18 cellular contexts compared by ENCODE assay signal in genomic region chr9:89872913-89873707, GRCh38.
DNase-seq lines count a peak whose midpoint lies in the region; ATAC-seq and TF ChIP-seq lines count a peak whose summit lies in the region.
"Had no signal": no experiment of that assay in that cellular context is flagged by ENCODE, and none has a peak within 500 bp of the region (broad histone marks: within the 10 kb centered on the region; RNA-seq: fewer than 3 reads in every experiment).

No MANE protein-coding gene starts in this region.

- no peak for TF ChIP-seq POLR2A in prostate gland (IDR thresholded peaks at IDR 0.05)

- intact Hi-C loops in left ventricle myocardium inferior (cut with micrococcal nuclease) = no loop called here
- intact Hi-C loops in prostate gland (cut with DNase I) = loop anchor here (5.0 kb wide), 1 partner anchor 251 kb away; no protein-coding TSS in a partner anchor

- no peak for TF ChIP-seq CTCF in VCaP (conservative IDR thresholded peaks at IDR 0.05)
- TF ChIP-seq CTCF in left ventricle myocardium inferior (IDR thresholded peaks at IDR 0.05; ENCODE audit: borderline replicate concordance) = no peak
- TF ChIP-seq CTCF in prostate gland (IDR thresholded peaks at IDR 0.05) = no peak

- no peaks in the 10 kb centered on the region for H4K20me1 ChIP-seq in BLaER1

- H3K4me1 ChIP-seq in BLaER1 = peaks cover 91% of the 10 kb centered on the region
- peaks cover 66% of the 10 kb centered on the region for H3K4me1 ChIP-seq in left ventricle myocardium inferior
- H3K4me1 ChIP-seq in prostate gland (replicated peaks) = peaks cover 30% of the 10 kb centered on the region

- peak overlapping the region; percentile 76 for H3K27ac ChIP-seq in BLaER1
- H3K27ac ChIP-seq in VCaP = peak overlapping the region; percentile 76
- H3K27ac ChIP-seq in left ventricle myocardium inferior (replicated peaks) = peak overlapping the region; percentile 95
- peak overlapping the region; percentile 3 to 59 for H3K27ac ChIP-seq in prostate gland
- H3K27ac ChIP-seq: RWPE1 had no signal

- no peak for DNase-seq in left ventricle myocardium inferior
- DNase-seq in prostate gland (ENCODE audit: low spot score) = no peak
- DNase-seq in NCI-H1694 treated with DMSO at 0.1 percent for 48 hours (lab: John Stamatoyannopoulos, UW) = no peak
- DNase-seq: central memory CD4-positive, alpha-beta T cell; foreskin fibroblast; NCI-H2107; NCI-H774; small intestine; T-helper 1 cell had no signal

- peak overlapping the region; percentile 83 for H3K4me2 ChIP-seq in BLaER1

- H3K27me3 ChIP-seq in BLaER1 = no peaks in the 10 kb centered on the region
- no peaks in the 10 kb centered on the region for H3K27me3 ChIP-seq in left ventricle myocardium inferior (ENCODE audit: low read depth)
- no peaks in the 10 kb centered on the region for H3K27me3 ChIP-seq in prostate gland (replicated peaks; ENCODE audit: insufficient read depth)
- H3K27me3 ChIP-seq: vagina had no signal

- ATAC-seq in SK-N-SH treated with all-trans-retinoic acid at 6 μM for 48 hours (no peak), GM19324 (IDR thresholded peaks at IDR 0.05; ENCODE audit: low FRiP score, unreplicated experiment) (no peak), HG03457 (IDR thresholded peaks at IDR 0.05; ENCODE audit: unreplicated experiment) (no peak)
- ATAC-seq: activated CD4-positive, CD25-positive, alpha-beta regulatory T cell treated with anti-CD3 and anti-CD28 coated beads, Interleukin-2, amount 50 U/mL, for 24 hours; stimulated activated memory B cell treated with anti-CD40 and anti-IgM and Interleukin-4, amounts not matched to agents 10 μg/mL and 1 μg/mL and 100 μg/mL, for 72 hours had no signal

- H3K9ac ChIP-seq in BLaER1 = peak overlapping the region; percentile 65

- H3K36me3 ChIP-seq in BLaER1 = no peaks in the 10 kb centered on the region
- no peaks in the 10 kb centered on the region for H3K36me3 ChIP-seq in left ventricle myocardium inferior
- H3K36me3 ChIP-seq in prostate gland = no peaks in the 10 kb centered on the region
- H3K36me3 ChIP-seq: vagina had no signal

- H3K4me3 ChIP-seq in BLaER1 = peak overlapping the region; percentile 23; the same call in 1 of the 2 replicates
- H3K4me3 ChIP-seq in left ventricle myocardium inferior = no peak overlapping the region
- H3K4me3 ChIP-seq in prostate gland = no peak overlapping the region
- H3K4me3 ChIP-seq: vagina had no signal

- H3K9me3 ChIP-seq in BLaER1 = no peaks in the 10 kb centered on the region
- H3K9me3 ChIP-seq in left ventricle myocardium inferior (replicated peaks) = no peaks in the 10 kb centered on the region
- no peaks in the 10 kb centered on the region for H3K9me3 ChIP-seq in prostate gland
- H3K9me3 ChIP-seq: vagina had no signal

- WGBS in prostate gland = 69% methylated on average over 11 of the region's 11 CpGs

TF ChIP-seq in SK-N-SH treated with all-trans-retinoic acid at 6 μM for 48 hours, 23 proteins besides CTCF, POLR2A, EP300 and RAD21:
- TF ChIP-seq RARB (CRISPR knock-in tag; IDR thresholded peaks at IDR 0.05) (no peak), ZFP3 (CRISPR knock-in tag; IDR thresholded peaks at IDR 0.05) (no peak), BACH2 (CRISPR knock-in tag; IDR thresholded peaks at IDR 0.05; ENCODE audit: borderline replicate concordance) (no peak), ARNTL (CRISPR knock-in tag; IDR thresholded peaks at IDR 0.05; ENCODE audit: borderline replicate concordance, low read depth) (no peak), ZC3H10 (CRISPR knock-in tag; IDR thresholded peaks at IDR 0.05) (no peak), CREB5 (CRISPR knock-in tag; IDR thresholded peaks at IDR 0.05; ENCODE audit: low read depth) (no peak), ISL1 (CRISPR knock-in tag; IDR thresholded peaks at IDR 0.05) (no peak), SNAI2 (CRISPR knock-in tag; IDR thresholded peaks at IDR 0.05) (no peak), CSRNP3 (CRISPR knock-in tag; IDR thresholded peaks at IDR 0.05) (no peak), OSR1 (CRISPR knock-in tag; IDR thresholded peaks at IDR 0.05) (no peak), PATZ1 (CRISPR knock-in tag; IDR thresholded peaks at IDR 0.05; ENCODE audit: borderline replicate concordance) (no peak)
TF ChIP-seq in SK-N-SH treated with all-trans-retinoic acid at 6 μM for 48 hours: peak in this region for 0.

Comparison
In these comparisons a context has a peak if more than half of its experiments do, and no peak if none do; other contexts are left out.
1. H3K27ac ChIP-seq: peak in every context shown above with its lines; median percentile 95 in left ventricle myocardium inferior; 76 in BLaER1; 76 in VCaP; 31 in prostate gland.